ENCODE assay signal across 27 cellular contexts in the genomic region with DNA sequence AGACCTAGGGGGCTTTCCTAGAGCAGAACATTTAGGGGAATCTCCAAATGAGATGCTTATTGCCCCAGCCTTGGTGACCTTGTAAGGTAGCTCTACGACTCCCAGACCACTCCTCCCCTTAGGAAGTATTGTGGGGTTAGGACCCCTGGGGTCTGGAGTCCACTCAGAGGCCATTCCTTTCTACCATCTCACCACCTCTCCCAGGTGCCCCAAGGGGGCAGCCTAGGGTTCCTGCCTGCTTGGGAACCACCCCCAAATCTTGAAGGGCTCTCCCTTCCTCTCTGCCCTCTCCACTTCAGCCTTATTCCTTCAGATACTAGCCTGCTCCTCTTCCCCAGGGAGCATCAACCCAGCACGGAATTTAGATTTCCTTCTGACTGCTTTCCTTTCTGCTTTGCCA.
"Had no signal": no experiment of that assay in that cellular context is flagged by ENCODE, and none has a peak within 500 bp of the region (broad histone marks: within the 10 kb centered on the region; RNA-seq: fewer than 3 reads in every experiment).

No MANE protein-coding gene starts in this region.

- H3K4me2 ChIP-seq: neural progenitor cell had no signal

- H3K36me3 ChIP-seq: gastrocnemius medialis, heart right ventricle, left ventricle myocardium inferior, neural progenitor cell, pancreas, right lobe of liver, suprapubic skin, thyroid gland, uterus had no signal

- H3K4me3 ChIP-seq: dorsolateral prefrontal cortex, gastrocnemius medialis, heart right ventricle, left ventricle myocardium inferior, lung, neural progenitor cell, pancreas, psoas muscle, right lobe of liver, suprapubic skin, thyroid gland, uterus had no signal

- H3K4me1 ChIP-seq: gastrocnemius medialis, heart right ventricle, left ventricle myocardium inferior, neural progenitor cell, pancreas, psoas muscle, right lobe of liver, suprapubic skin, thyroid gland, uterus had no signal

- H3K4me3 Mint-ChIP-seq: natural killer cell treated with Interleukin-12 subunit alpha and Interleukin-12 subunit beta and Interleukin-15 and Interleukin-18, amount 100 ng/mL, for 72 hours; neural progenitor cell; stimulated activated effector memory CD8-positive, alpha-beta T cell treated with anti-CD3 and anti-CD28 coated beads, Interleukin-12 subunit alpha, Interleukin-12 subunit beta, amount 100 ng/mL, for 72 hours; type B pancreatic cell had no signal

- H2AFZ ChIP-seq: neural progenitor cell had no signal

- DNase-seq: cortex of kidney; dorsolateral prefrontal cortex; effector CD8-positive, alpha-beta T cell; gastrocnemius medialis; heart right ventricle; hypothalamus; kidney; left cardiac atrium; left ventricle myocardium inferior; mesenchymal stem cell; midbrain; occipital lobe; pancreas; psoas muscle; retina; right lobe of liver; stimulated activated CD4-positive, alpha-beta T cell treated with anti-CD3 and anti-CD28 coated beads, Interleukin-4, amount 100 ng/mL, for 1 hour; stimulated activated CD8-positive, alpha-beta memory T cell treated with anti-CD3 and anti-CD28 coated beads, Interleukin-4, amount 100 ng/mL, for 48 hours; stimulated activated naive CD8-positive, alpha-beta T cell treated with anti-CD3 and anti-CD28 coated beads, Interleukin-15, Interleukin-2, amounts not matched to agents 100 U/mL and 50 U/mL, for 24 hours; thyroid gland; uterus had no signal

- H3K9me3 ChIP-seq: gastrocnemius medialis, left ventricle myocardium inferior, pancreas, psoas muscle, right lobe of liver, suprapubic skin, thyroid gland, uterus had no signal

- H3K27ac ChIP-seq: dorsolateral prefrontal cortex, gastrocnemius medialis, heart right ventricle, left ventricle myocardium inferior, neural progenitor cell, pancreas, psoas muscle, right lobe of liver, suprapubic skin, thyroid gland, uterus had no signal

- H3K27me3 Mint-ChIP-seq: type B pancreatic cell had no signal

- H3K4me1 Mint-ChIP-seq: neural progenitor cell; stimulated activated effector memory CD8-positive, alpha-beta T cell treated with anti-CD3 and anti-CD28 coated beads, Interleukin-12 subunit alpha, Interleukin-12 subunit beta, amount 100 ng/mL, for 72 hours had no signal

- H3K36me3 Mint-ChIP-seq: natural killer cell treated with Interleukin-12 subunit alpha and Interleukin-12 subunit beta and Interleukin-15 and Interleukin-18, amount 100 ng/mL, for 72 hours; neural progenitor cell; stimulated activated effector memory CD8-positive, alpha-beta T cell treated with anti-CD3 and anti-CD28 coated beads, Interleukin-12 subunit alpha, Interleukin-12 subunit beta, amount 100 ng/mL, for 72 hours; type B pancreatic cell had no signal

- H3K9ac ChIP-seq: neural progenitor cell had no signal

- H3K27me3 ChIP-seq: gastrocnemius medialis, heart right ventricle, neural progenitor cell, pancreas, right lobe of liver, suprapubic skin, thyroid gland, uterus had no signal

- H3K27ac Mint-ChIP-seq: natural killer cell treated with Interleukin-12 subunit alpha and Interleukin-12 subunit beta and Interleukin-15 and Interleukin-18, amount 100 ng/mL, for 72 hours; neural progenitor cell; stimulated activated effector memory CD8-positive, alpha-beta T cell treated with anti-CD3 and anti-CD28 coated beads, Interleukin-12 subunit alpha, Interleukin-12 subunit beta, amount 100 ng/mL, for 72 hours; type B pancreatic cell had no signal

- H3K9me3 Mint-ChIP-seq: natural killer cell treated with Interleukin-12 subunit alpha and Interleukin-12 subunit beta and Interleukin-15 and Interleukin-18, amount 100 ng/mL, for 72 hours; stimulated activated effector memory CD8-positive, alpha-beta T cell treated with anti-CD3 and anti-CD28 coated beads, Interleukin-12 subunit alpha, Interleukin-12 subunit beta, amount 100 ng/mL, for 72 hours; type B pancreatic cell had no signal
